9 cellular contexts compared by ENCODE assay signal in the genomic region with DNA sequence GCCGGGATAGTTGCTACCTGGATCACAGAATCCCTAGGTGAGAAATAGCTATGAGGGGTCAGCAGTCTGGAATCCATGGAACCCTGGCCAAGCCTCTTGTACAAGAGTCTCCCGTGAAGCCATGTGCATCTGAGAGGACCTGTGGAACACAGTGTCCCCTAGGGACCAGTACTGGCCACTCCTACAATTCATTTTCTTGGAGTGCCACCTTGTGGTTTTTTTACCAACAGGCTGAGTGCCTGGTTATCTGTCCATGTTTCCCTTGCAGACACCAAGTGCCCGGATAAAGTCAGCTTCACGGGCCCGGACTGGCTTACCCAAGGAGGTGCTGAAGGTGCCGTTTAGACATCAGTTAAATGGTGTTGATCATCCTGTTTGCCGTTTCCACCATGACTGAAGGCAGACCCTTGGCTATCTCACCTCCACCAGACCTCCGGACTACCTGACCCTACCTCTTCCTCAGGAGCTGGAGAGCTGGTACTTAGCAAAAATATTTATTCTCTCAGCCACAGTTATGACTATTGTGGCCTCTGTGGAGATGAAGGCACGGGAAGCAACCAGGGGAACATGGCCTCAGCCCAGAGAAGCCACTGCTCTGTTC.
A peak's percentile ranks its signal among the peaks of the same experiment; 100 is the strongest.
DNase-seq lines count a peak whose midpoint lies in the region; ATAC-seq and TF ChIP-seq lines count a peak whose summit lies in the region.
"Had no signal": no experiment of that assay in that cellular context is flagged by ENCODE, and none has a peak within 500 bp of the region (broad histone marks: within the 10 kb centered on the region; RNA-seq: fewer than 3 reads in every experiment).

No MANE protein-coding gene starts in this region.

- H3K4me3 ChIP-seq in LNCaP clone FGC (ENCODE audit: low read depth, low read length) = no peak overlapping the region
- no peak overlapping the region for H3K4me3 ChIP-seq in SJSA1
- H3K4me3 ChIP-seq in esophagus muscularis mucosa = no peak overlapping the region
- H3K4me3 ChIP-seq: BLaER1 treated with 17β-estradiol and CSF1 and Interleukin-3, amounts not matched to agents 10 nM and 100 nM had no signal

- ATAC-seq in GM19324 (IDR thresholded peaks at IDR 0.05; ENCODE audit: low FRiP score, unreplicated experiment) = no peak

- TF ChIP-seq EP300 in esophagus muscularis mucosa (IDR thresholded peaks at IDR 0.05) = no peak

- TF ChIP-seq POLR2A in esophagus muscularis mucosa (IDR thresholded peaks at IDR 0.05; ENCODE audit: low read depth) = no peak

- H3K4me1 ChIP-seq in SJSA1 (replicated peaks) = no peaks in the 10 kb centered on the region
- peaks cover 8 to 35% (median 19%) of the 10 kb centered on the region in 4 donors for H3K4me1 ChIP-seq in esophagus muscularis mucosa

- peaks cover 77% of the 10 kb centered on the region for H3K36me3 ChIP-seq in SJSA1
- peaks cover 33 to 95% (median 75%) of the 10 kb centered on the region in 4 donors for H3K36me3 ChIP-seq in esophagus muscularis mucosa

- intact Hi-C loops in esophagus muscularis mucosa (cut with DNase I) = no loop called here

- H3K27me3 ChIP-seq in SJSA1 (replicated peaks) (no peaks in the 10 kb centered on the region), esophagus muscularis mucosa (no peaks in the 10 kb centered on the region)
- H3K27me3 ChIP-seq: BLaER1 treated with 17β-estradiol and CSF1 and Interleukin-3, amounts not matched to agents 10 nM and 100 nM had no signal

- TF ChIP-seq CTCF in LNCaP clone FGC (IDR thresholded peaks at IDR 0.05; ENCODE audit: control insufficient read depth, extremely low read depth, insufficient read depth) (peak; percentile 91), esophagus muscularis mucosa (IDR thresholded peaks at IDR 0.05) (peak; percentile 75 to 85 (median 84))

- DNase-seq in NCI-H1436 (lab: John Stamatoyannopoulos, UW) (peak; percentile 67), NCI-H1436 treated with DMSO at 0.1 percent for 48 hours (lab: John Stamatoyannopoulos, UW) (no peak), LNCaP clone FGC (ENCODE audit: low read depth) (peak; percentile 61), SJSA1 (ENCODE audit: low read depth in 1 of 2, low spot score in 2 of 2) (peak; percentile 46 to 70), esophagus muscularis mucosa (ENCODE audit: extremely low spot score) (no peak), myocyte (ENCODE audit: low read depth) (peak; percentile 72)
- DNase-seq in stimulated activated CD4-positive, alpha-beta T cell treated with anti-CD3 and anti-CD28 coated beads, Interleukin-4, amount 100 ng/mL, for 24 hours = no peak

- no peak overlapping the region for H3K27ac ChIP-seq in SJSA1
- H3K27ac ChIP-seq in esophagus muscularis mucosa (replicated peaks in 1 of 4) = peak overlapping the region; percentile 15 to 45 (median 22)
- H3K27ac ChIP-seq: BLaER1 treated with 17β-estradiol and CSF1 and Interleukin-3, amounts not matched to agents 10 nM and 100 nM had no signal

- 56% methylated on average over 9 of the region's 9 CpGs for WGBS in esophagus muscularis mucosa

- no peaks in the 10 kb centered on the region for H3K9me3 ChIP-seq in SJSA1 (replicated peaks)
- no peaks in the 10 kb centered on the region for H3K9me3 ChIP-seq in esophagus muscularis mucosa
- H3K9me3 ChIP-seq: BLaER1 treated with 17β-estradiol and CSF1 and Interleukin-3, amounts not matched to agents 10 nM and 100 nM had no signal

Comparison
In these comparisons a context has a peak if more than half of its experiments do, and no peak if none do; other contexts are left out.
1. DNase-seq: peak in NCI-H1436 (single experiment), LNCaP clone FGC (single experiment), SJSA1 (2 of 2) and myocyte (single experiment); none in NCI-H1436 treated with DMSO at 0.1 percent for 48 hours (single experiment), esophagus muscularis mucosa (single experiment) and stimulated activated CD4-positive, alpha-beta T cell treated with anti-CD3 and anti-CD28 coated beads, Interleukin-4, amount 100 ng/mL, for 24 hours (single experiment).